Comparison of ENCODE assay signal across 1 cellular context in the genomic region with DNA sequence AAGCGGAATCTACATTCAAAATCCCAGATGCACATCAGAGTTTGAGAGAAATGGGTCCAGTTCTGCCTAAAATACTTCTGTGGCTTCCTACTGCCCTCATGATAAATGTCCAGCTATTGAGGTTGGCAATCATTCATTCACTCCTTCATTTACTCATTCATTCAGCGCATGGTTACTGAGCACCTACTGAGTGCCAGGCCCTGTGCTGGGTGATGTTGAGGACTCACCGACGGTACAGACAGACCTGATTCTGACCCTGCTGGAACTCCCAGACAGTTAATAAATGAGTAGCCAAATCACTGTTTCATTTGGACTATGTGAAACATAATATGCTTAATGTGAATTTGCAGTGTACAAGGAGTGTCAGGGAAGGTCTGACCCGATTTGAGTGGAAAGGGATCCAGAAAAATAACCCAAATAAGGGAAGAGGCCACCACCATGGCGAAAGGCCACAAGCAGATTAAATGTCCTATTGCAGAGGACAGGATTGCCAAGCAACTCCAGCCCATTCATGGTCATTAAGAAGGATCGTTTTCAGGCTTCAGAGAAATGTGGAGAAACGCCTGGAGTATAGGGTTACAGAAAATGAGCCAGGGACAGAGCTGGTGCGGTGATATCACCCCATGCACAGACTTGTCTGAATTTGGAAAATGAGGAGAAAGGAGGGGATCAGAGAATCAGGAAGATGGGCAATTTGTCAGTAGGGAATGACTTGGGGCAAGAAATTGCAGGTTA.
TF ChIP-seq lines count a peak whose summit lies in the region.

No MANE protein-coding gene starts in this region.

TF ChIP-seq in H1, 55 proteins besides CTCF, POLR2A, EP300 and RAD21:
- no peak for TF ChIP-seq NANOG (IDR thresholded peaks at IDR 0.05; ENCODE audit: insufficient read depth, low read depth, low read length, poor library complexity, severe bottlenecking)
- no peak for TF ChIP-seq POU5F1 (IDR thresholded peaks at IDR 0.05; ENCODE audit: low read depth, low read length)
- no peak for TF ChIP-seq SIN3A (conservative IDR thresholded peaks at IDR 0.05 in 1 of 2, IDR thresholded peaks at IDR 0.05 in 1 of 2; ENCODE audit: low read depth in 1 of 2, low read length in 2 of 2)
- no peak for TF ChIP-seq KDM1A (IDR thresholded peaks at IDR 0.05; ENCODE audit: borderline replicate concordance, low read length)
- TF ChIP-seq SRF (IDR thresholded peaks at IDR 0.05; ENCODE audit: low read depth, low read length), result no peak
- TF ChIP-seq GTF2F1 (IDR thresholded peaks at IDR 0.05; ENCODE audit: borderline replicate concordance, low read depth, low read length), result no peak
- TF ChIP-seq SP4 (IDR thresholded peaks at IDR 0.05; ENCODE audit: low read length), result no peak
- no peak for TF ChIP-seq HDAC6 (IDR thresholded peaks at IDR 0.05; ENCODE audit: low read depth, low read length)
- TF ChIP-seq CHD2 (IDR thresholded peaks at IDR 0.05; ENCODE audit: low read length), result no peak
- TF ChIP-seq TAF1 (IDR thresholded peaks at IDR 0.05; ENCODE audit: low read depth, low read length), result no peak
- TF ChIP-seq CEBPB (IDR thresholded peaks at IDR 0.05; ENCODE audit: low read depth, low read length), result no peak
- TF ChIP-seq CTBP2 (IDR thresholded peaks at IDR 0.05; ENCODE audit: borderline replicate concordance, insufficient read depth, insufficient read length, low read length), result no peak
- TF ChIP-seq KDM5A (IDR thresholded peaks at IDR 0.05; ENCODE audit: low read length), result no peak
- TF ChIP-seq BACH1 (IDR thresholded peaks at IDR 0.05; ENCODE audit: low read length), result no peak
- TF ChIP-seq SAP30 (IDR thresholded peaks at IDR 0.05; ENCODE audit: insufficient read depth, insufficient replicate concordance, low read length), result no peak
- TF ChIP-seq SUZ12 (IDR thresholded peaks at IDR 0.05; ENCODE audit: low read length), result no peak
